Comparison of ENCODE assay signal across 9 cellular contexts in genomic region chr12:120368789-120369475, GRCh38. TPM values are rescaled to one million over a fixed set of nuclear protein-coding genes. Genes with fewer than 3 reads are reported as not detected.
DNase-seq lines count a peak whose midpoint lies in the region; ATAC-seq, FAIRE-seq and TF ChIP-seq lines count a peak whose summit lies in the region.
"Had no signal": no experiment of that assay in that cellular context is flagged by ENCODE, and none has a peak within 500 bp of the region (broad histone marks: within the 10 kb centered on the region; RNA-seq: fewer than 3 reads in every experiment).

TSS of gene MSI1 (minus strand) at chr12:120369164. CDS start at chr12:120369091, 73 bp downstream.

- H3K9ac ChIP-seq in GM23248: no peak within 1 kb of the TSS

- H3K4me1 ChIP-seq in GM23248 (ENCODE audit: insufficient read depth): no peaks in the 10 kb centered on the region
- H3K4me1 ChIP-seq in heart right ventricle: peaks cover 0 to 21% (median 12%) of the 10 kb centered on the region in 9 donors
- no peaks in the 10 kb centered on the region for H3K4me1 ChIP-seq in psoas muscle

- 1% methylated on average over 17 to 54 of the region's 108 CpGs for WGBS in GM23248 (ENCODE audit: low coverage in 1 of 2, low lambda C conversion rate in 2 of 2, missing lambda C conversion rate in 2 of 2), 2 experiments
- 0% methylated on average over 40 to 108 of the region's 108 CpGs for WGBS in heart right ventricle, 2 donors
- 0 to 3% (median 1%) methylated on average over 10 to 103 of the region's 108 CpGs for WGBS in psoas muscle, 3 donors

- H3K36me3 Mint-ChIP-seq in T-cell: no peaks in the 10 kb centered on the region

- in situ Hi-C loops in GM23248 (cut with MboI): no loop called here

- H3K9me3 ChIP-seq in GM23248 (ENCODE audit: low read depth) (no peaks in the 10 kb centered on the region), heart right ventricle (no peaks in the 10 kb centered on the region), psoas muscle (no peaks in the 10 kb centered on the region)

- H3K27ac Mint-ChIP-seq in T-cell: peak within 1 kb of the TSS in 1 of 2 donors; percentile 29

- intact Hi-C loops in heart right ventricle (cut with DNase I): loop anchor here in 1 of 10 donors (10.0 kb wide), 1 partner anchor 46 kb away; no protein-coding TSS in a partner anchor
- intact Hi-C loops in psoas muscle (cut with DNase I): no loop called here

- no peaks in the 10 kb centered on the region for H3K9me3 Mint-ChIP-seq in T-cell

- peaks cover 14 to 24% (median 19%) of the 10 kb centered on the region in 3 donors for H3K4me1 Mint-ChIP-seq in T-cell

- H3F3A ChIP-seq in GM23248 (ENCODE audit: insufficient read depth): 0 out of 2 replicates have a peak, but pooled peaks cover 4% of the 10 kb centered on the region

- H3K4me3 ChIP-seq in GM23248 (0 out of 2 replicates have a peak within 1 kb of the TSS, but pooled peaks have one; percentile 29), heart right ventricle (peak within 1 kb of the TSS; percentile 32 to 69 (median 63)), psoas muscle (peak within 1 kb of the TSS; percentile 63)

- POLR2A ChIA-PET in T-cell (lab: Charles Lee): no interaction called here

- H3K79me2 ChIP-seq in GM23248 (ENCODE audit: insufficient read depth): no peaks in the 10 kb centered on the region

- no peaks in the 10 kb centered on the region for H3K9me2 ChIP-seq in GM23248 (ENCODE audit: insufficient read depth)

- peaks cover 68 to 77% of the 10 kb centered on the region in 2 donors for H3K27me3 Mint-ChIP-seq in T-cell

- no peak for FAIRE-seq in HTR-8/SVneo (lab: Jason Lieb, UNC)

- H3K4me2 ChIP-seq in GM23248 (ENCODE audit: unreplicated experiment): no peak within 1 kb of the TSS

- TF ChIP-seq CTCF in heart right ventricle (IDR thresholded peaks at IDR 0.05) (no peak), psoas muscle (IDR thresholded peaks at IDR 0.05) (no peak)

- H3K36me3 ChIP-seq in GM23248 (ENCODE audit: low read depth) (no peaks in the 10 kb centered on the region), heart right ventricle (no peaks in the 10 kb centered on the region), psoas muscle (ENCODE audit: insufficient read depth in 1 of 2, low read depth in 1 of 2) (no peaks in the 10 kb centered on the region)

- ATAC-seq in T-cell (replicated peaks in 1 of 4) (peak; percentile 23 to 45 (median 35)), heart right ventricle (peak in 3 of 8 donors; percentile 22 to 43 (median 38)), psoas muscle (no peak), HG03442 (IDR thresholded peaks at IDR 0.05; ENCODE audit: unreplicated experiment) (no peak)
- ATAC-seq: left colon had no signal

- DNase-seq in GM23248 (peak; percentile 42), T-cell (no peak), heart right ventricle (no peak), psoas muscle (no peak), EL (no peak), HTR-8/SVneo (ENCODE audit: insufficient read length, low spot score) (no peak), germinal center (ENCODE audit: low spot score) (no peak)

- H2AFZ ChIP-seq in GM23248: no peak within 1 kb of the TSS

- CTCF ChIA-PET in T-cell (lab: Charles Lee): no interaction called here

- H3K4me3 Mint-ChIP-seq in T-cell: peak within 1 kb of the TSS; percentile 67 to 77 (median 73)

- H3K27ac ChIP-seq in GM23248 (no peak within 1 kb of the TSS), heart right ventricle (peak within 1 kb of the TSS in 8 of 10 donors; percentile 34 to 69 (median 56)), psoas muscle (no peak within 1 kb of the TSS)

- no peaks in the 10 kb centered on the region for H4K20me1 ChIP-seq in GM23248 (ENCODE audit: insufficient read depth)

- H3K27me3 ChIP-seq in GM23248 (replicated peaks; ENCODE audit: insufficient read depth): peaks cover 67% of the 10 kb centered on the region
- peaks cover 0 to 88% (median 44%) of the 10 kb centered on the region in 7 donors for H3K27me3 ChIP-seq in heart right ventricle
- H3K27me3 ChIP-seq in psoas muscle (ENCODE audit: insufficient read depth in 3 of 3, low read length in 2 of 3): peaks cover 0 to 72% (median 17%) of the 10 kb centered on the region in 3 donors

RNA-seq across cellular contexts. Expression of gene MSI1, which starts in this region (rescaled TPM):
- not detected in 2 replicates for total RNA-seq in GM23248 (2014; rRNA removed; shearing (Covaris generic))
- polyA plus RNA-seq in GM23248 (2016; fragmentation: Nextera tagmentation; extraction: Ambion mirVana) (not detected in 2 replicates), heart right ventricle (1 to 10 TPM; 1.1 to 2.9 TPM), psoas muscle (under 1 TPM in 2 of 3 donors, not detected in 1; 0.03 to 0.04 TPM)
- total RNA-seq in T-cell (under 1 TPM in 1 of 5 donors, not detected in 4; 0.15 TPM), heart right ventricle (1 to 10 TPM; 2.8 to 9.6 (median 6.4) TPM), psoas muscle (under 1 TPM in 2 of 4 donors, not detected in 2; 0.06 to 0.20 TPM)

Comparison
In these comparisons a context has a peak if more than half of its experiments do, and no peak if none do; other contexts are left out.
1. Peak in DNase-seq and H3K4me3 ChIP-seq in GM23248; RNA of the gene not detected or under 1 TPM.
2. Peak in ATAC-seq in T-cell; RNA of the gene not detected or under 1 TPM.
3. H3K27ac ChIP-seq: peak in heart right ventricle (8 of 10); none in GM23248 (single experiment) and psoas muscle (single experiment).
4. Peak in every context shown above with its lines, with median percentiles within 50 percentile points of each other: H3K4me3 ChIP-seq.